Comparison of ENCODE assay signal across 11 cellular contexts in genomic region chr1:43532716-43533115, GRCh38. TPM values are rescaled to one million over a fixed set of nuclear protein-coding genes. Genes with fewer than 3 reads are reported as not detected.
DNase-seq lines count a peak whose midpoint lies in the region; ATAC-seq and TF ChIP-seq lines count a peak whose summit lies in the region.
"Had no signal": no experiment of that assay in that cellular context is flagged by ENCODE, and none has a peak within 500 bp of the region (broad histone marks: within the 10 kb centered on the region; RNA-seq: fewer than 3 reads in every experiment).

No MANE protein-coding gene starts in this region.

- TF ChIP-seq POLR2A in testis (IDR thresholded peaks at IDR 0.05): no peak

- H3K9ac ChIP-seq in H9 (ENCODE audit: extremely low read depth, insufficient read length, low read length) (no peak overlapping the region), iPS-18a (ENCODE audit: low read length) (peak overlapping the region; percentile 77)

- CTCF ChIA-PET in activated CD8-positive, alpha-beta T cell treated with anti-CD3 and anti-CD28 coated beads, Interleukin-2, amount 10 ng/mL, durations not matched to agents 7 days and 5 days (lab: Charles Lee): interaction anchor here (1.2 kb wide), 1 partner anchor 402 kb away, joined by 3 read pairs; no protein-coding TSS in a partner anchor

- H3K9me3 ChIP-seq in H9 (ENCODE audit: control insufficient read depth, low read depth, low read length): no peaks in the 10 kb centered on the region
- H3K9me3 ChIP-seq in iPS-18a (ENCODE audit: control insufficient read depth, low read depth, low read length): no peaks in the 10 kb centered on the region
- no peaks in the 10 kb centered on the region for H3K9me3 ChIP-seq in testis
- H3K9me3 ChIP-seq: thyroid gland had no signal

- H3K36me3 Mint-ChIP-seq in H9 (ENCODE audit: insufficient read depth in 1 of 3, low read depth in 3 of 3): peaks cover 5 to 11% (median 9%) of the 10 kb centered on the region in 3 experiments; a peak in 6 of 7 replicates
- no peaks in the 10 kb centered on the region for H3K36me3 Mint-ChIP-seq in activated CD8-positive, alpha-beta T cell treated with anti-CD3 and anti-CD28 coated beads, Interleukin-2, amount 10 ng/mL, durations not matched to agents 7 days and 5 days (ENCODE audit: low read depth)

- no peak overlapping the region for H2AK5ac ChIP-seq in H9 (ENCODE audit: insufficient read length, low read length)

- H2BK120ac ChIP-seq in H9 (ENCODE audit: low read depth, low read length, poor library complexity, severe bottlenecking): no peak overlapping the region

- H3K36me3 ChIP-seq in iPS-18a (ENCODE audit: control insufficient read depth, low read depth, low read length) (no peaks in the 10 kb centered on the region), testis (ENCODE audit: low read depth, missing control alignments) (no peaks in the 10 kb centered on the region)
- H3K36me3 ChIP-seq: thyroid gland had no signal

- DNase-seq in H9 (no peak), testis (no peak), HK-2 (ENCODE audit: unreplicated experiment) (no peak), NCI-H2171 treated with DMSO at 0.1 percent for 48 hours (lab: John Stamatoyannopoulos, UW) (no peak)
- DNase-seq in activated CD8-positive, alpha-beta T cell treated with anti-CD3 and anti-CD28 coated beads, Interleukin-2, amount 10 ng/mL, durations not matched to agents 7 days and 5 days: no peak
- DNase-seq: NCI-H187 treated with DMSO at 0.1 percent for 48 hours, small intestine had no signal

- no peak overlapping the region for H2BK12ac ChIP-seq in H9 (ENCODE audit: insufficient read length, low read depth, low read length)

- peaks cover 21% of the 10 kb centered on the region; the same call in 1 of the 2 replicates for H3K79me2 ChIP-seq in H9 (ENCODE audit: insufficient read depth, low read length)

- peaks cover 68 to 74% of the 10 kb centered on the region in 2 experiments for H3K4me1 Mint-ChIP-seq in H9
- peaks cover 20% of the 10 kb centered on the region for H3K4me1 Mint-ChIP-seq in activated CD8-positive, alpha-beta T cell treated with anti-CD3 and anti-CD28 coated beads, Interleukin-2, amount 10 ng/mL, durations not matched to agents 7 days and 5 days (ENCODE audit: low read depth)

- H3K4me3 ChIP-seq in iPS-18a (ENCODE audit: low read length) (peak overlapping the region; percentile 89), skin epidermis (peak overlapping the region in 5 of 7 experiments; percentile 61 to 83 (median 72)), testis (no peak overlapping the region)

- H2BK5ac ChIP-seq in H9 (ENCODE audit: insufficient read length, low read length): no peak overlapping the region

- ATAC-seq in activated CD8-positive, alpha-beta T cell treated with anti-CD3 and anti-CD28 coated beads, Interleukin-2, amount 10 ng/mL, durations not matched to agents 7 days and 5 days: no peak
- ATAC-seq in GM21423 (IDR thresholded peaks at IDR 0.05; ENCODE audit: unreplicated experiment): no peak

- intact Hi-C loops in testis (cut with DNase I; ENCODE audit: low total_unique reads): loop anchor here (10.0 kb wide), 1 partner anchor 402 kb away; the partner anchor contains the start of gene ARTN

- peaks cover 9% of the 10 kb centered on the region for H3K79me1 ChIP-seq in H9 (ENCODE audit: insufficient read depth, low read depth, low read length, poor library complexity, severe bottlenecking)

- TF ChIP-seq CTCF in H9 (conservative IDR thresholded peaks at IDR 0.05) (no peak), testis (IDR thresholded peaks at IDR 0.05) (no peak)

- H3K27me3 ChIP-seq in H9 (ENCODE audit: insufficient read depth, low read length): no peaks in the 10 kb centered on the region; the same call in 1 of the 2 replicates
- H3K27me3 ChIP-seq in iPS-18a (ENCODE audit: control insufficient read depth, insufficient read depth, low read length): peaks cover 19% of the 10 kb centered on the region
- no peaks in the 10 kb centered on the region for H3K27me3 ChIP-seq in testis
- H3K27me3 ChIP-seq: thyroid gland had no signal

- H3K4me2 ChIP-seq in H9 (ENCODE audit: insufficient read depth, insufficient read length, low read length): peak overlapping the region; percentile 56

- H3K4me3 Mint-ChIP-seq in H9: peak overlapping the region; percentile 91 to 97
- peak overlapping the region; percentile 24 for H3K4me3 Mint-ChIP-seq in activated CD8-positive, alpha-beta T cell treated with anti-CD3 and anti-CD28 coated beads, Interleukin-2, amount 10 ng/mL, durations not matched to agents 7 days and 5 days

- H3K23ac ChIP-seq in H9 (ENCODE audit: insufficient read length, low read depth, low read length): no peak overlapping the region

- WGBS in H9 (ENCODE audit: extremely low coverage, insufficient read length, low lambda C conversion rate): no CpG with 5 or more reads among the region's 5 CpGs
- WGBS in testis, 2 donors: 61 to 81% methylated on average over 5 of the region's 5 CpGs

- H3K56ac ChIP-seq in H9 (ENCODE audit: insufficient read length, low read depth, low read length): no peak overlapping the region

- no peak overlapping the region for H3T11ph ChIP-seq in H9 (ENCODE audit: low read length)

- no peak overlapping the region for H2BK15ac ChIP-seq in H9 (ENCODE audit: low read depth, low read length)

- H4K20me1 ChIP-seq in H9 (ENCODE audit: control insufficient read depth, insufficient read depth, insufficient read length): no peaks in the 10 kb centered on the region

- POLR2A ChIA-PET in activated CD8-positive, alpha-beta T cell treated with anti-CD3 and anti-CD28 coated beads, Interleukin-2, amount 10 ng/mL, durations not matched to agents 7 days and 5 days (lab: Charles Lee): no interaction called here

- H3K4me1 ChIP-seq in H9 (ENCODE audit: insufficient read depth, low read length) (peaks cover 6% of the 10 kb centered on the region; the same call in 1 of the 2 replicates), iPS-18a (ENCODE audit: control insufficient read depth, low read depth, low read length) (peaks cover 28% of the 10 kb centered on the region), testis (peaks cover 3% of the 10 kb centered on the region)

- H2BK20ac ChIP-seq in H9 (ENCODE audit: low read depth, low read length, poor library complexity, severe bottlenecking): no peak overlapping the region

- no peaks in the 10 kb centered on the region; a peak in 2 of 5 replicates for H3K9me3 Mint-ChIP-seq in H9
- H3K9me3 Mint-ChIP-seq in activated CD8-positive, alpha-beta T cell treated with anti-CD3 and anti-CD28 coated beads, Interleukin-2, amount 10 ng/mL, durations not matched to agents 7 days and 5 days (ENCODE audit: insufficient read depth): no peaks in the 10 kb centered on the region

- no peak overlapping the region for H3K4ac ChIP-seq in H9 (ENCODE audit: low read depth, low read length)

- no peak overlapping the region for H4K5ac ChIP-seq in H9 (ENCODE audit: insufficient read length, low read depth, low read length)

- H3K27ac Mint-ChIP-seq in H9: no peak overlapping the region
- no peak overlapping the region for H3K27ac Mint-ChIP-seq in activated CD8-positive, alpha-beta T cell treated with anti-CD3 and anti-CD28 coated beads, Interleukin-2, amount 10 ng/mL, durations not matched to agents 7 days and 5 days

- H2AFZ ChIP-seq in H9 (ENCODE audit: low read length): no peak overlapping the region

- peaks cover 21% of the 10 kb centered on the region for H3K27me3 Mint-ChIP-seq in H9 (ENCODE audit: low read depth)
- H3K27me3 Mint-ChIP-seq in activated CD8-positive, alpha-beta T cell treated with anti-CD3 and anti-CD28 coated beads, Interleukin-2, amount 10 ng/mL, durations not matched to agents 7 days and 5 days (ENCODE audit: low read depth): peaks cover 40% of the 10 kb centered on the region

- H3K18ac ChIP-seq in H9 (ENCODE audit: insufficient read length, low read depth, low read length): no peak overlapping the region

- H3K23me2 ChIP-seq in H9 (ENCODE audit: insufficient read length, low read depth, low read length, poor library complexity, severe bottlenecking): peaks cover 11% of the 10 kb centered on the region

- no peak overlapping the region for H3K14ac ChIP-seq in H9 (ENCODE audit: insufficient read depth, low read length)

- no peak overlapping the region for H3K27ac ChIP-seq in H9 (ENCODE audit: insufficient read length, low read depth, low read length)
- no peak overlapping the region for H3K27ac ChIP-seq in iPS-18a (ENCODE audit: low read length)
- H3K27ac ChIP-seq in skin epidermis: peak overlapping the region in 10 of 21 experiments; percentile 54 to 95 (median 91)
- no peak overlapping the region for H3K27ac ChIP-seq in testis

- H4K91ac ChIP-seq in H9 (ENCODE audit: insufficient read length, low read depth, low read length): no peak overlapping the region

- no peak overlapping the region for H4K8ac ChIP-seq in H9 (replicated peaks; ENCODE audit: insufficient read length, low read depth, low read length)

RNA-seq across cellular contexts. Expression of gene PTPRF, which starts 2.0 kb away (rescaled TPM):
- total RNA-seq in H9 (2021) (192 and 193 TPM in 2 replicates), testis (10 to 100 TPM; 43.1 to 45.4 TPM)
- under 1 TPM; 0.61 to 0.65 TPM for total RNA-seq in activated CD8-positive, alpha-beta T cell treated with anti-CD3 and anti-CD28 coated beads, Interleukin-2, amount 10 ng/mL, durations not matched to agents 7 days and 5 days
- 51.0 TPM for polyA plus RNA-seq in testis (ENCODE audit: insufficient read depth, low read depth, low replicate concordance)

Comparison
In these comparisons a context has a peak if more than half of its experiments do, and no peak if none do; other contexts are left out.
1. H3K4me3 ChIP-seq: peak in iPS-18a (single experiment) and skin epidermis (5 of 7); none in testis (0 of 2).
2. RNA of gene PTPRF, which starts 2.0 kb away (total RNA-seq): 192 to 193 TPM in H9 and 43.1 to 45.4 TPM in testis; 0.61 to 0.65 TPM in activated CD8-positive, alpha-beta T cell treated with anti-CD3 and anti-CD28 coated beads, Interleukin-2, amount 10 ng/mL, durations not matched to agents 7 days and 5 days; every median in the first group is over 10 times any median in the second.